ENCODE assay signal across 14 cellular contexts in the genomic region with DNA sequence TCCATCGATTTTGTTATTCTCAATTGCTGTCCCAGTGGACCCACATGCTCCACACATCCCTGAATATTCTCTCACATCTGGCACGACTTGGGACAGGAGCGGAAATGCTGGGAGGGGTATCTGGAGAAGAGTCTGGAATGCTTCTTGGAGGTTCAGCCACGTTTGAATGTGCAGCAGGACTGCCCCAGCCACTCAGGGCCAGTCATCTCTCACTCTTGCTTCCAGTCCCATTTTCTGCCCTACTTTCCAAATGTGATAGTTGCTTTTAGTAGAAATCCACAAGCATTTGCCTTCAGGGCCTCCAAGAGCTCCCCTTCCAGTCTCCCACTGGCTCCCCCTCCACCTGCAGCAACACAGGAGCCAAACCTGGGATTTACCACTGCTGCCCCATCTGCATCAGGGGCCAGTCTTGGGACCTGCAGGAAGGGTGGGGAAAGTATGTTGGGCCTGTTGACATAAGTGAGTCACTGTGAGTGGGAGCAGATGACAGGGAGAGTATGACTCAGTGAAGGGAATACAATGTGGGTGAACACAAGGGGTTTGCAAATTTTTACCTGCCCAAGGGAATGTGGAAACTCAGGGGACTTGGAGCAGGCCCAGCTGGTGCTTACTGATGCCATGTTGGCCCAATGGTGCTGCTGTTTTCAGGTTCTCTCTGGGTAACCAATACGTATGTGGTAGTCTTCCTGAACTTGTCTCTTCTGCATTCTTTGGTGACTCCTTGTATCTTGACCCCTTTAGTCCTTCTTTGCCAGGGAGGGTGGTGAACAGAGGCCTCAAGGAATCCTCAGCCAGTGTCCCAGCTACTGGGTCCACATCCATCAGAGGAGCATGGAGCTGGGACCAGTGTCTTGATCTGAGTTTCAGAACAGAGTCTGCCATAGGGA.
DNase-seq lines count a peak whose midpoint lies in the region; ATAC-seq and TF ChIP-seq lines count a peak whose summit lies in the region.
"Had no signal": no experiment of that assay in that cellular context is flagged by ENCODE, and none has a peak within 500 bp of the region (broad histone marks: within the 10 kb centered on the region; RNA-seq: fewer than 3 reads in every experiment).

No MANE protein-coding gene starts in this region.

- no peaks in the 10 kb centered on the region for H3K4me1 ChIP-seq in gastrocnemius medialis
- H3K4me1 ChIP-seq: body of pancreas had no signal

- peak; percentile 24 for DNase-seq in activated CD4-positive, alpha-beta memory T cell treated with anti-CD3 and anti-CD28 coated beads for 36 hours
- no peak for DNase-seq in activated CD4-positive, alpha-beta memory T cell treated with anti-CD3 and anti-CD28 coated beads, Interleukin-2, amount 10 ng/mL, durations not matched to agents 7 days and 5 days
- DNase-seq in NCI-H226: peak; percentile 19
- peak; percentile 93 for DNase-seq in epithelial cell of prostate (ENCODE audit: low read depth, low spot score)
- DNase-seq in stimulated activated effector memory CD8-positive, alpha-beta T cell treated with anti-CD3 and anti-CD28 coated beads, Interleukin-12 subunit alpha, Interleukin-12 subunit beta, amount 100 ng/mL, for 72 hours (ENCODE audit: low spot score in 2 of 2): no peak
- no peak for DNase-seq in HUDEP-2 (lab: John Stamatoyannopoulos, UW; ENCODE audit: unreplicated experiment in 76 of 76)
- no peak for DNase-seq in gastrocnemius medialis
- DNase-seq in NCI-H446 (lab: John Stamatoyannopoulos, UW): no peak
- DNase-seq: activated CD4-positive, alpha-beta T cell treated with anti-CD3 and anti-CD28 coated beads for 1 hour; AML-193; NCI-H1092 treated with DMSO at 0.1 percent for 48 hours; OCI-M1 had no signal

- TF ChIP-seq CTCF in gastrocnemius medialis (IDR thresholded peaks at IDR 0.05 in 4 of 5, conservative IDR thresholded peaks at IDR 0.05 in 1 of 5): no peak

- no peak overlapping the region for H3K27ac Mint-ChIP-seq in activated CD4-positive, alpha-beta memory T cell treated with anti-CD3 and anti-CD28 coated beads for 36 hours
- H3K27ac Mint-ChIP-seq in activated CD4-positive, alpha-beta memory T cell treated with anti-CD3 and anti-CD28 coated beads, Interleukin-2, amount 10 ng/mL, durations not matched to agents 7 days and 5 days: no peak overlapping the region
- H3K27ac Mint-ChIP-seq in stimulated activated effector memory CD8-positive, alpha-beta T cell treated with anti-CD3 and anti-CD28 coated beads, Interleukin-12 subunit alpha, Interleukin-12 subunit beta, amount 100 ng/mL, for 72 hours: no peak overlapping the region

- CTCF ChIA-PET in activated CD4-positive, alpha-beta memory T cell treated with anti-CD3 and anti-CD28 coated beads for 36 hours (lab: Charles Lee): no interaction called here
- CTCF ChIA-PET in activated CD4-positive, alpha-beta memory T cell treated with anti-CD3 and anti-CD28 coated beads, Interleukin-2, amount 10 ng/mL, durations not matched to agents 7 days and 5 days (lab: Charles Lee): no interaction called here

- no peak for TF ChIP-seq POLR2A in gastrocnemius medialis (IDR thresholded peaks at IDR 0.05)

- no peaks in the 10 kb centered on the region for H3K9me3 ChIP-seq in gastrocnemius medialis
- H3K9me3 ChIP-seq: body of pancreas had no signal

- peaks cover 29% of the 10 kb centered on the region for H3K27me3 Mint-ChIP-seq in activated CD4-positive, alpha-beta memory T cell treated with anti-CD3 and anti-CD28 coated beads for 36 hours
- peaks cover 26% of the 10 kb centered on the region for H3K27me3 Mint-ChIP-seq in activated CD4-positive, alpha-beta memory T cell treated with anti-CD3 and anti-CD28 coated beads, Interleukin-2, amount 10 ng/mL, durations not matched to agents 7 days and 5 days

- peak; percentile 79 for ATAC-seq in stimulated activated effector memory CD8-positive, alpha-beta T cell treated with anti-CD3 and anti-CD28 coated beads, Interleukin-12 subunit alpha, Interleukin-12 subunit beta, amount 100 ng/mL, for 72 hours
- ATAC-seq in gastrocnemius medialis: no peak
- ATAC-seq: body of pancreas, sciatic nerve had no signal

- intact Hi-C loops in activated CD4-positive, alpha-beta memory T cell treated with anti-CD3 and anti-CD28 coated beads for 36 hours (cut with micrococcal nuclease): no loop called here
- intact Hi-C loops in gastrocnemius medialis (cut with DNase I; ENCODE audit: low total_unique reads): no loop called here

- no peak overlapping the region for H3K4me3 ChIP-seq in gastrocnemius medialis
- H3K4me3 ChIP-seq: body of pancreas had no signal

- peaks cover 3% of the 10 kb centered on the region for H3K4me1 Mint-ChIP-seq in activated CD4-positive, alpha-beta memory T cell treated with anti-CD3 and anti-CD28 coated beads for 36 hours (ENCODE audit: low read depth)
- H3K4me1 Mint-ChIP-seq in activated CD4-positive, alpha-beta memory T cell treated with anti-CD3 and anti-CD28 coated beads, Interleukin-2, amount 10 ng/mL, durations not matched to agents 7 days and 5 days: no peaks in the 10 kb centered on the region
- peaks cover 16% of the 10 kb centered on the region for H3K4me1 Mint-ChIP-seq in stimulated activated effector memory CD8-positive, alpha-beta T cell treated with anti-CD3 and anti-CD28 coated beads, Interleukin-12 subunit alpha, Interleukin-12 subunit beta, amount 100 ng/mL, for 72 hours

- POLR2A ChIA-PET in activated CD4-positive, alpha-beta memory T cell treated with anti-CD3 and anti-CD28 coated beads for 36 hours (lab: Charles Lee): no interaction called here
- POLR2A ChIA-PET in activated CD4-positive, alpha-beta memory T cell treated with anti-CD3 and anti-CD28 coated beads, Interleukin-2, amount 10 ng/mL, durations not matched to agents 7 days and 5 days (lab: Charles Lee): no interaction called here

- H3K36me3 ChIP-seq in gastrocnemius medialis: no peaks in the 10 kb centered on the region

- peaks cover 0 to 4% (median 0%) of the 10 kb centered on the region in 3 donors for H3K27me3 ChIP-seq in gastrocnemius medialis
- H3K27me3 ChIP-seq: body of pancreas had no signal

- in situ Hi-C loops in gastrocnemius medialis (cut with MboI; ENCODE audit: low sequenced_read_pairs in 4 of 4): no loop called here

- H3K27ac ChIP-seq in epithelial cell of prostate: no peak overlapping the region
- no peak overlapping the region for H3K27ac ChIP-seq in gastrocnemius medialis
- H3K27ac ChIP-seq: body of pancreas had no signal

- H3K36me3 Mint-ChIP-seq in activated CD4-positive, alpha-beta memory T cell treated with anti-CD3 and anti-CD28 coated beads for 36 hours: no peaks in the 10 kb centered on the region
- H3K36me3 Mint-ChIP-seq in activated CD4-positive, alpha-beta memory T cell treated with anti-CD3 and anti-CD28 coated beads, Interleukin-2, amount 10 ng/mL, durations not matched to agents 7 days and 5 days (ENCODE audit: low read depth): no peaks in the 10 kb centered on the region
- no peaks in the 10 kb centered on the region for H3K36me3 Mint-ChIP-seq in stimulated activated effector memory CD8-positive, alpha-beta T cell treated with anti-CD3 and anti-CD28 coated beads, Interleukin-12 subunit alpha, Interleukin-12 subunit beta, amount 100 ng/mL, for 72 hours

- no peak overlapping the region for H3K4me3 Mint-ChIP-seq in activated CD4-positive, alpha-beta memory T cell treated with anti-CD3 and anti-CD28 coated beads for 36 hours
- H3K4me3 Mint-ChIP-seq in activated CD4-positive, alpha-beta memory T cell treated with anti-CD3 and anti-CD28 coated beads, Interleukin-2, amount 10 ng/mL, durations not matched to agents 7 days and 5 days: no peak overlapping the region
- no peak overlapping the region for H3K4me3 Mint-ChIP-seq in stimulated activated effector memory CD8-positive, alpha-beta T cell treated with anti-CD3 and anti-CD28 coated beads, Interleukin-12 subunit alpha, Interleukin-12 subunit beta, amount 100 ng/mL, for 72 hours

- no peaks in the 10 kb centered on the region for H3K9me3 Mint-ChIP-seq in activated CD4-positive, alpha-beta memory T cell treated with anti-CD3 and anti-CD28 coated beads for 36 hours
- H3K9me3 Mint-ChIP-seq in activated CD4-positive, alpha-beta memory T cell treated with anti-CD3 and anti-CD28 coated beads, Interleukin-2, amount 10 ng/mL, durations not matched to agents 7 days and 5 days: no peaks in the 10 kb centered on the region
- H3K9me3 Mint-ChIP-seq in stimulated activated effector memory CD8-positive, alpha-beta T cell treated with anti-CD3 and anti-CD28 coated beads, Interleukin-12 subunit alpha, Interleukin-12 subunit beta, amount 100 ng/mL, for 72 hours: no peaks in the 10 kb centered on the region

Comparison
In these comparisons a context has a peak if more than half of its experiments do, and no peak if none do; other contexts are left out.
1. DNase-seq: peak in activated CD4-positive, alpha-beta memory T cell treated with anti-CD3 and anti-CD28 coated beads for 36 hours (single experiment), NCI-H226 (single experiment) and epithelial cell of prostate (single experiment); none in activated CD4-positive, alpha-beta memory T cell treated with anti-CD3 and anti-CD28 coated beads, Interleukin-2, amount 10 ng/mL, durations not matched to agents 7 days and 5 days (single experiment), stimulated activated effector memory CD8-positive, alpha-beta T cell treated with anti-CD3 and anti-CD28 coated beads, Interleukin-12 subunit alpha, Interleukin-12 subunit beta, amount 100 ng/mL, for 72 hours (0 of 2), HUDEP-2 (0 of 76), gastrocnemius medialis (0 of 2) and NCI-H446 (0 of 2).